In genomic region chr20:24842591-24843442, GRCh38 we compare ENCODE assay signal across 10 cellular contexts.
DNase-seq lines count a peak whose midpoint lies in the region; ATAC-seq and TF ChIP-seq lines count a peak whose summit lies in the region.
"Had no signal": no experiment of that assay in that cellular context is flagged by ENCODE, and none has a peak within 500 bp of the region (broad histone marks: within the 10 kb centered on the region; RNA-seq: fewer than 3 reads in every experiment).

No MANE protein-coding gene starts in this region.

- no peak overlapping the region for H3K4ac ChIP-seq in H9 (ENCODE audit: low read depth, low read length)

- H3K79me2 ChIP-seq in GM23338 (replicated peaks; ENCODE audit: insufficient read depth) (no peaks in the 10 kb centered on the region), Karpas-422 (ENCODE audit: low read length) (no peaks in the 10 kb centered on the region), H9 (ENCODE audit: insufficient read depth, low read length) (no peaks in the 10 kb centered on the region)

- H3K36me3 Mint-ChIP-seq in GM23338 (ENCODE audit: low read depth) (no peaks in the 10 kb centered on the region), H9 (ENCODE audit: insufficient read depth in 1 of 3, low read depth in 3 of 3) (peaks cover 0 to 7% (median 0%) of the 10 kb centered on the region in 3 experiments; a peak in 2 of 7 replicates)

- no peak overlapping the region for H2BK120ac ChIP-seq in H9 (ENCODE audit: low read depth, low read length, poor library complexity, severe bottlenecking)

- no peaks in the 10 kb centered on the region for H3K23me2 ChIP-seq in H9 (ENCODE audit: insufficient read length, low read depth, low read length, poor library complexity, severe bottlenecking)

- no peak overlapping the region for H4K8ac ChIP-seq in H9 (replicated peaks; ENCODE audit: insufficient read length, low read depth, low read length)

- H3K9me3 ChIP-seq in Karpas-422 (ENCODE audit: low read length), result no peaks in the 10 kb centered on the region
- H3K9me3 ChIP-seq in mucosa of descending colon, result no peaks in the 10 kb centered on the region
- H3K9me3 ChIP-seq in H9 (ENCODE audit: control insufficient read depth, low read depth, low read length), result no peaks in the 10 kb centered on the region
- H3K9me3 ChIP-seq: neutrophil had no signal

- no CpG with 5 or more reads among the region's 13 CpGs for WGBS in H9 (ENCODE audit: extremely low coverage, insufficient read length, low lambda C conversion rate)

- H3K9me2 ChIP-seq in GM23338 (ENCODE audit: insufficient read depth), result peaks cover 17% of the 10 kb centered on the region; the same call in 1 of the 2 replicates
- H3K9me2 ChIP-seq in Karpas-422 (replicated peaks; ENCODE audit: insufficient read depth, low read length), result no peaks in the 10 kb centered on the region

- H3K27me3 ChIP-seq in GM23338 (ENCODE audit: insufficient read depth) (no peaks in the 10 kb centered on the region), Karpas-422 (ENCODE audit: low read length) (no peaks in the 10 kb centered on the region), H9 (ENCODE audit: insufficient read depth, low read length) (no peaks in the 10 kb centered on the region)

- H3K4me3 Mint-ChIP-seq in GM23338 (no peak overlapping the region), H9 (no peak overlapping the region)

- no peak overlapping the region for H3K14ac ChIP-seq in H9 (ENCODE audit: insufficient read depth, low read length)

- H3K9me3 Mint-ChIP-seq in GM23338 (peaks cover 11% of the 10 kb centered on the region; the same call in 2 of the 3 replicates), H9 (peaks cover 10 to 14% of the 10 kb centered on the region in 2 experiments)

- H3K36me3 ChIP-seq in GM23338 (ENCODE audit: insufficient read depth), result no peaks in the 10 kb centered on the region
- no peaks in the 10 kb centered on the region for H3K36me3 ChIP-seq in Karpas-422 (ENCODE audit: insufficient read depth, low read length)
- H3K36me3 ChIP-seq in mucosa of descending colon (ENCODE audit: low read depth), result no peaks in the 10 kb centered on the region
- H3K36me3 ChIP-seq: neutrophil had no signal

- no peak overlapping the region for H4K91ac ChIP-seq in H9 (ENCODE audit: insufficient read length, low read depth, low read length)

- no peak for TF ChIP-seq CTCF in GM23338 (conservative IDR thresholded peaks at IDR 0.05; ENCODE audit: low read depth in 2 of 2)
- TF ChIP-seq CTCF in mucosa of descending colon (IDR thresholded peaks at IDR 0.05), result no peak
- TF ChIP-seq CTCF in H9 (conservative IDR thresholded peaks at IDR 0.05), result no peak

- H3K27ac Mint-ChIP-seq in GM23338 (peak overlapping the region; percentile 47), H9 (no peak overlapping the region)

- H2AFZ ChIP-seq in GM23338, result 0 out of 2 replicates have a peak overlapping the region, but pooled peaks have one; percentile 18
- H2AFZ ChIP-seq in Karpas-422 (ENCODE audit: low read length), result no peak overlapping the region
- H2AFZ ChIP-seq in H9 (ENCODE audit: low read length), result no peak overlapping the region

- H3K18ac ChIP-seq in H9 (ENCODE audit: insufficient read length, low read depth, low read length), result no peak overlapping the region

- no peak overlapping the region for H3K23ac ChIP-seq in H9 (ENCODE audit: insufficient read length, low read depth, low read length)

- no peak overlapping the region for H3T11ph ChIP-seq in H9 (ENCODE audit: low read length)

- H3K4me1 ChIP-seq in GM23338 (ENCODE audit: insufficient read depth) (no peaks in the 10 kb centered on the region), Karpas-422 (ENCODE audit: low read length) (peaks cover 15% of the 10 kb centered on the region), mucosa of descending colon (ENCODE audit: low read depth) (no peaks in the 10 kb centered on the region), H9 (ENCODE audit: insufficient read depth, low read length) (no peaks in the 10 kb centered on the region)

- no peak overlapping the region for H2BK12ac ChIP-seq in H9 (ENCODE audit: insufficient read length, low read depth, low read length)

- no peak overlapping the region for H3K56ac ChIP-seq in H9 (ENCODE audit: insufficient read length, low read depth, low read length)

- peaks cover 2% of the 10 kb centered on the region for H3K27me3 Mint-ChIP-seq in GM23338 (ENCODE audit: insufficient read depth, low read depth, poor library complexity)
- H3K27me3 Mint-ChIP-seq in H9 (ENCODE audit: low read depth), result peaks cover 4% of the 10 kb centered on the region

- H3K4me3 ChIP-seq in GM23338 (no peak overlapping the region), Karpas-422 (ENCODE audit: low read length) (no peak overlapping the region), mucosa of descending colon (no peak overlapping the region)

- peaks cover 7% of the 10 kb centered on the region; the same call in 1 of the 3 replicates for H3K4me1 Mint-ChIP-seq in GM23338
- H3K4me1 Mint-ChIP-seq in H9, result no peaks in the 10 kb centered on the region

- H4K20me1 ChIP-seq in GM23338 (replicated peaks; ENCODE audit: insufficient read depth), result no peaks in the 10 kb centered on the region
- H4K20me1 ChIP-seq in Karpas-422 (ENCODE audit: insufficient read depth, low read depth, low read length), result 0 out of 2 replicates have a peak, but pooled peaks cover 4% of the 10 kb centered on the region
- H4K20me1 ChIP-seq in H9 (ENCODE audit: control insufficient read depth, insufficient read depth, insufficient read length), result no peaks in the 10 kb centered on the region

- H3K4me2 ChIP-seq in GM23338 (no peak overlapping the region), Karpas-422 (ENCODE audit: low read depth, low read length, poor library complexity, severe bottlenecking) (peak overlapping the region; percentile 34), H9 (ENCODE audit: insufficient read depth, insufficient read length, low read length) (no peak overlapping the region)

- H3F3A ChIP-seq in GM23338 (replicated peaks; ENCODE audit: low read depth), result no peaks in the 10 kb centered on the region

- H3K9ac ChIP-seq in Karpas-422 (ENCODE audit: low read length) (no peak overlapping the region), H9 (ENCODE audit: extremely low read depth, insufficient read length, low read length) (no peak overlapping the region)

- no peak overlapping the region for H2BK5ac ChIP-seq in H9 (ENCODE audit: insufficient read length, low read length)

- H4K5ac ChIP-seq in H9 (ENCODE audit: insufficient read length, low read depth, low read length), result no peak overlapping the region

- intact Hi-C loops in mucosa of descending colon (cut with DNase I, micrococcal nuclease), result no loop called here

- DNase-seq in GM23338 (ENCODE audit: low spot score) (no peak), Karpas-422 (peak; percentile 52), mucosa of descending colon (peak in 1 of 3 donors; percentile 7), DMS53 (lab: John Stamatoyannopoulos, UW) (no peak), epidermal melanocyte (ENCODE audit: insufficient read length, low spot score) (no peak), H9 (no peak)
- no peak for DNase-seq in activated naive CD4-positive, alpha-beta T cell treated with Interleukin-2 at 50 U/mL for 16 hours
- DNase-seq: activated CD4-positive, alpha-beta T cell treated with anti-CD3 and anti-CD28 coated beads for 1 hour had no signal

- H2BK20ac ChIP-seq in H9 (ENCODE audit: low read depth, low read length, poor library complexity, severe bottlenecking), result no peak overlapping the region

- no peak overlapping the region for H3K27ac ChIP-seq in GM23338 (ENCODE audit: low read depth)
- H3K27ac ChIP-seq in Karpas-422 (ENCODE audit: low read length), result no peak overlapping the region
- H3K27ac ChIP-seq in H9 (ENCODE audit: insufficient read length, low read depth, low read length), result no peak overlapping the region
- H3K27ac ChIP-seq: neutrophil had no signal

- H2BK15ac ChIP-seq in H9 (ENCODE audit: low read depth, low read length), result no peak overlapping the region

- no peak overlapping the region for H2AK5ac ChIP-seq in H9 (ENCODE audit: insufficient read length, low read length)

- ATAC-seq in GM18858 (IDR thresholded peaks at IDR 0.05; ENCODE audit: unreplicated experiment) (peak; percentile 90), GM23338 (no peak), mucosa of descending colon (peak; percentile 55)

- no peaks in the 10 kb centered on the region for H3K79me1 ChIP-seq in H9 (ENCODE audit: insufficient read depth, low read depth, low read length, poor library complexity, severe bottlenecking)

TF ChIP-seq in GM23338, 12 proteins besides CTCF, POLR2A, EP300 and RAD21 (continues in another document):
- TF ChIP-seq ETS1 (IDR thresholded peaks at IDR 0.05) (no peak), ZNF114 (CRISPR knock-in tag; IDR thresholded peaks at IDR 0.05) (no peak), REST (IDR thresholded peaks at IDR 0.05; ENCODE audit: unreplicated experiment) (no peak)
